In genomic region chr7:128792471-128793183, GRCh38 we compare ENCODE assay signal across 9 cellular contexts. TPM values are rescaled to one million over a fixed set of nuclear protein-coding genes. Genes with fewer than 3 reads are reported as not detected.
A peak's percentile ranks its signal among the peaks of the same experiment; 100 is the strongest.
DNase-seq lines count a peak whose midpoint lies in the region; ATAC-seq and TF ChIP-seq lines count a peak whose summit lies in the region.
"Had no signal": no experiment of that assay in that cellular context is flagged by ENCODE, and none has a peak within 500 bp of the region (broad histone marks: within the 10 kb centered on the region; RNA-seq: fewer than 3 reads in every experiment).

No MANE protein-coding gene starts in this region.

- no peak for ATAC-seq in GM19467 (IDR thresholded peaks at IDR 0.05; ENCODE audit: unreplicated experiment)

- no peak overlapping the region for H3K27ac Mint-ChIP-seq in neural crest cell (ENCODE audit: unreplicated experiment)

- H3K9me3 Mint-ChIP-seq in neural crest cell: peaks cover 7% of the 10 kb centered on the region

- peak; percentile 11 for DNase-seq in NCI-H2171 treated with DMSO at 0.1 percent for 48 hours (lab: John Stamatoyannopoulos, UW)
- no peak for DNase-seq in NCI-H2171 (lab: John Stamatoyannopoulos, UW)
- peak; percentile 21 for DNase-seq in Jurkat, Clone E6-1 (ENCODE audit: low read depth, low spot score)
- peak; percentile 79 for DNase-seq in cerebellar cortex (ENCODE audit: low spot score)
- no peak for DNase-seq in neural crest cell (ENCODE audit: low read depth, low spot score)
- DNase-seq in kidney tubule cell (ENCODE audit: low spot score): no peak
- DNase-seq in amniotic stem cell (lab: John Stamatoyannopoulos, UW): no peak

- H3K27me3 Mint-ChIP-seq in neural crest cell (ENCODE audit: low read depth): peaks cover 10% of the 10 kb centered on the region

- peak overlapping the region; percentile 77; the same call in 1 of the 2 replicates for H3K4me3 ChIP-seq in Jurkat, Clone E6-1 (ENCODE audit: low read length)

- peaks cover 26% of the 10 kb centered on the region for H3K36me3 Mint-ChIP-seq in neural crest cell (ENCODE audit: low read depth)

- H3K4me1 Mint-ChIP-seq in neural crest cell: peaks cover 27% of the 10 kb centered on the region

- no peak for TF ChIP-seq CTCF in neural crest cell (conservative IDR thresholded peaks at IDR 0.05)

- H3K4me3 Mint-ChIP-seq in neural crest cell: peak overlapping the region; percentile 85

RNA-seq across cellular contexts. Expression of gene CCDC136, which starts 0.9 kb away (rescaled TPM):
- 35.1 TPM for polyA plus RNA-seq in Jurkat, Clone E6-1 (2012; ENCODE audit: insufficient read depth, insufficient read length)
- 70.6 and 72.2 TPM in 2 replicates for total RNA-seq in neural crest cell

RNA-seq across cellular contexts. Expression of gene OPN1SW, which starts 17.0 kb away (rescaled TPM):
- polyA plus RNA-seq in Jurkat, Clone E6-1 (2012; ENCODE audit: insufficient read depth, insufficient read length): not detected
- not detected in 2 replicates for total RNA-seq in neural crest cell
- total RNA-seq: lung microvascular endothelial cell had no signal

RNA-seq across cellular contexts. Expression of gene FLNC, which starts 37.6 kb away (rescaled TPM):
- polyA plus RNA-seq in Jurkat, Clone E6-1 (2012; ENCODE audit: insufficient read depth, insufficient read length): 0.63 TPM
- 5.3 and 5.6 TPM in 2 replicates for total RNA-seq in neural crest cell

RNA-seq across cellular contexts. Expression of gene CALU, which starts 53.5 kb away (rescaled TPM):
- polyA plus RNA-seq in Jurkat, Clone E6-1 (2012; ENCODE audit: insufficient read depth, insufficient read length): 67.1 TPM
- total RNA-seq in neural crest cell: 139 and 145 TPM in 2 replicates

Comparison
In these comparisons a context has a peak if more than half of its experiments do, and no peak if none do; other contexts are left out.
1. DNase-seq: peak in NCI-H2171 treated with DMSO at 0.1 percent for 48 hours (single experiment), Jurkat, Clone E6-1 (single experiment) and cerebellar cortex (single experiment); none in NCI-H2171 (single experiment), neural crest cell (single experiment), kidney tubule cell (single experiment) and amniotic stem cell (single experiment).